Comparison of ENCODE assay signal across 8 cellular contexts in the genomic region with DNA sequence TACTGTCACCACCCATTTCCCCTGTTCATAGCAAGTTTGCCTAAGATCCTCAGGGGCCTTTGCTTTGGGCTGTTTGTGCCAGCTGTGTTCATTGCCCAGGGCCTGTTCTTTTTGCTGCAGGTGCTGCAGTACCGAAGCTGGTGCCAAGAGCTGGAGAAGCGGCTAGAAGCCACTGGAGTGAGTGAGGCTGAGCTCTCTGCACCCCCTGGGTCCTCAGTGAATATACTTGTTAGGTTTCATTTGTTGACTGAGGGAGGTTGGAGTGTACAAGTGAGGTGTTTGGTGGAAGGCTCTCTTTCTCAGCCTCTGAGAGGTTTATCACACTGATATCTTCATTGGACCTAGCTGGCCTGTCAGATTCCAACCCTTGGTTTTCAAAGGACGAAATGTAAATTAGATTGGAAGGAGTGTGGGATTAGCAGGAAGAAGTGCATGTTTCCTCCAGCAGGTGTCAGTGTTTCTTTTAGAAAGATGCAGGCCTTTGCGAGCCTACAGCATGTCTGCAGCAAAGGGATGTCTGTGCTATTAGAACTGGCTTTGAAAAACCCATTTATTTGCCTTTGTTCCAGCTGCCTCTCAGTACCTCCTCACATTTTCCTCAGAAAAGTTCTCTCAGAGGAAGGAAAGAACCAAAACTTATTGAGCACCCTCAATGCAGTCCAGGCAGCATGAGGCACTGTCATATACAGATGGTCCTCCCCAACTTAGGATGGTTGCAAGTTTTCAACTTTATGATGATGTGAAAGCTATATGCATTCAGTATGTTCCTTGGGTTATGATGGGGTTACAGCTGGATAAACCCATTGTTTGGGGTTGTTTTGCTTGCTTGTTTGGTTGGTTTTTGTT. TPM values are rescaled to one million over a fixed set of nuclear protein-coding genes. Genes with fewer than 3 reads are reported as not detected.
A peak's percentile ranks its signal among the peaks of the same experiment; 100 is the strongest.
DNase-seq lines count a peak whose midpoint lies in the region; ATAC-seq and TF ChIP-seq lines count a peak whose summit lies in the region.

No MANE protein-coding gene starts in this region.

- no peak overlapping the region for H3K4me3 Mint-ChIP-seq in H9

- H2BK15ac ChIP-seq in H9 (ENCODE audit: low read depth, low read length), result no peak overlapping the region

- H3K79me2 ChIP-seq in H9 (ENCODE audit: insufficient read depth, low read length), result no peaks in the 10 kb centered on the region

- H3T11ph ChIP-seq in H9 (ENCODE audit: low read length), result no peak overlapping the region

- DNase-seq in BE2C (peak; percentile 71), H9 (peak; percentile 66), NCI-H345 treated with DMSO at 0.1 percent for 48 hours (lab: John Stamatoyannopoulos, UW; ENCODE audit: unreplicated experiment) (peak; percentile 78), dermis microvascular lymphatic vessel endothelial cell (ENCODE audit: low read depth in 2 of 2) (peak; percentile 67 to 83), lower lobe of right lung (no peak), GOT3 (lab: John Stamatoyannopoulos, UW) (no peak)
- peak; percentile 40 for DNase-seq in activated CD4-positive, CD25-positive, alpha-beta regulatory T cell treated with anti-CD3 and anti-CD28 coated beads, Interleukin-2, amount 50 U/mL, for 72 hours
- DNase-seq in stimulated activated CD8-positive, alpha-beta memory T cell treated with anti-CD3 and anti-CD28 coated beads, Interleukin-7, amount 100 ng/mL, for 24 hours (ENCODE audit: low read depth), result peak; percentile 6

- H3K9me3 ChIP-seq in BE2C (no peaks in the 10 kb centered on the region), H9 (ENCODE audit: control insufficient read depth, low read depth, low read length) (no peaks in the 10 kb centered on the region), lower lobe of right lung (no peaks in the 10 kb centered on the region)

- H4K5ac ChIP-seq in H9 (ENCODE audit: insufficient read length, low read depth, low read length), result no peak overlapping the region

- peaks cover 6 to 8% of the 10 kb centered on the region in 2 experiments; a peak in 1 of 4 replicates for H3K4me1 Mint-ChIP-seq in H9

- no peak overlapping the region for H2BK20ac ChIP-seq in H9 (ENCODE audit: low read depth, low read length, poor library complexity, severe bottlenecking)

- H3K4me3 ChIP-seq in BE2C (ENCODE audit: low read depth, low read length), result no peak overlapping the region
- no peak overlapping the region for H3K4me3 ChIP-seq in lower lobe of right lung

- no peak overlapping the region for H2BK5ac ChIP-seq in H9 (ENCODE audit: insufficient read length, low read length)

- H3K27me3 ChIP-seq in BE2C, result no peaks in the 10 kb centered on the region
- no peaks in the 10 kb centered on the region for H3K27me3 ChIP-seq in H9 (ENCODE audit: insufficient read depth, low read length)
- no peaks in the 10 kb centered on the region for H3K27me3 ChIP-seq in lower lobe of right lung (ENCODE audit: low read depth)

- H3K27ac ChIP-seq in H9 (ENCODE audit: insufficient read length, low read depth, low read length), result no peak overlapping the region
- H3K27ac ChIP-seq in lower lobe of right lung, result no peak overlapping the region

- H3K23me2 ChIP-seq in H9 (ENCODE audit: insufficient read length, low read depth, low read length, poor library complexity, severe bottlenecking), result no peaks in the 10 kb centered on the region

- H2AK5ac ChIP-seq in H9 (ENCODE audit: insufficient read length, low read length), result no peak overlapping the region

- H4K20me1 ChIP-seq in H9 (ENCODE audit: control insufficient read depth, insufficient read depth, insufficient read length), result no peaks in the 10 kb centered on the region

- TF ChIP-seq CTCF in BE2C (IDR thresholded peaks at IDR 0.05; ENCODE audit: low read depth, low read length) (peak; percentile 86), H9 (conservative IDR thresholded peaks at IDR 0.05) (peak; percentile 87), lower lobe of right lung (IDR thresholded peaks at IDR 0.05) (peak; percentile 77)

- peak; percentile 70 to 82 for ATAC-seq in lower lobe of right lung

- H3K56ac ChIP-seq in H9 (ENCODE audit: insufficient read length, low read depth, low read length), result no peak overlapping the region

- peaks cover 9% of the 10 kb centered on the region for H3K4me1 ChIP-seq in BE2C
- H3K4me1 ChIP-seq in H9 (ENCODE audit: insufficient read depth, low read length), result no peaks in the 10 kb centered on the region
- H3K4me1 ChIP-seq in lower lobe of right lung, result no peaks in the 10 kb centered on the region

- no peak overlapping the region for H3K23ac ChIP-seq in H9 (ENCODE audit: insufficient read length, low read depth, low read length)

- no peaks in the 10 kb centered on the region for H3K27me3 Mint-ChIP-seq in H9 (ENCODE audit: low read depth)

- no peak overlapping the region for H3K14ac ChIP-seq in H9 (ENCODE audit: insufficient read depth, low read length)

- no CpG with 5 or more reads among the region's 4 CpGs for WGBS in H9 (ENCODE audit: extremely low coverage, insufficient read length, low lambda C conversion rate)

- H3K4ac ChIP-seq in H9 (ENCODE audit: low read depth, low read length), result no peak overlapping the region

- H3K18ac ChIP-seq in H9 (ENCODE audit: insufficient read length, low read depth, low read length), result no peak overlapping the region

- H2BK120ac ChIP-seq in H9 (ENCODE audit: low read depth, low read length, poor library complexity, severe bottlenecking), result no peak overlapping the region

- H3K9ac ChIP-seq in H9 (ENCODE audit: extremely low read depth, insufficient read length, low read length), result no peak overlapping the region

- H3K79me1 ChIP-seq in H9 (ENCODE audit: insufficient read depth, low read depth, low read length, poor library complexity, severe bottlenecking), result no peaks in the 10 kb centered on the region

- no peak overlapping the region for H4K91ac ChIP-seq in H9 (ENCODE audit: insufficient read length, low read depth, low read length)

- H4K8ac ChIP-seq in H9 (replicated peaks; ENCODE audit: insufficient read length, low read depth, low read length), result no peak overlapping the region

- peaks cover 40% of the 10 kb centered on the region for H3K36me3 ChIP-seq in BE2C
- H3K36me3 ChIP-seq in lower lobe of right lung, result peaks cover 71% of the 10 kb centered on the region

- H3K4me2 ChIP-seq in H9 (ENCODE audit: insufficient read depth, insufficient read length, low read length), result no peak overlapping the region

- H3K36me3 Mint-ChIP-seq in H9 (ENCODE audit: insufficient read depth in 1 of 3, low read depth in 3 of 3), result peaks cover 11 to 67% (median 54%) of the 10 kb centered on the region in 3 experiments; a peak in 6 of 7 replicates

- intact Hi-C loops in lower lobe of right lung (cut with DNase I), result no loop called here

- H3K9me3 Mint-ChIP-seq in H9, result no peaks in the 10 kb centered on the region

- no peak overlapping the region for H2AFZ ChIP-seq in H9 (ENCODE audit: low read length)

- no peak overlapping the region for H2BK12ac ChIP-seq in H9 (ENCODE audit: insufficient read length, low read depth, low read length)

- no peak overlapping the region; a peak in 1 of 7 replicates for H3K27ac Mint-ChIP-seq in H9

RNA-seq across cellular contexts. Expression of gene CEP250, which starts 8.3 kb away (rescaled TPM):
- 25.7 TPM for polyA plus RNA-seq in BE2C (2012; ENCODE audit: insufficient read depth, insufficient read length, low read depth)
- total RNA-seq in H9 (2021) (29.8 and 33.9 TPM in 2 replicates), dermis microvascular lymphatic vessel endothelial cell (6.7 and 7.3 TPM in 2 replicates), lower lobe of right lung (30.7 TPM)

RNA-seq across cellular contexts. Expression of gene GDF5, which starts 25.6 kb away (rescaled TPM):
- not detected for polyA plus RNA-seq in BE2C (2012; ENCODE audit: insufficient read depth, insufficient read length, low read depth)
- total RNA-seq in H9 (2021), result not detected in 2 replicates
- not detected in 2 replicates for total RNA-seq in dermis microvascular lymphatic vessel endothelial cell
- 0.86 TPM for total RNA-seq in lower lobe of right lung

RNA-seq across cellular contexts. Expression of gene UQCC1, which starts 51.9 kb away (rescaled TPM):
- polyA plus RNA-seq in BE2C (2012; ENCODE audit: insufficient read depth, insufficient read length, low read depth), result 90.3 TPM
- 43.4 and 56.5 TPM in 2 replicates for total RNA-seq in H9 (2021)
- total RNA-seq in dermis microvascular lymphatic vessel endothelial cell, result 20.8 and 21.6 TPM in 2 replicates
- total RNA-seq in lower lobe of right lung, result 52.3 TPM

Comparison
In these comparisons a context has a peak if more than half of its experiments do, and no peak if none do; other contexts are left out.
1. DNase-seq: peak in BE2C (single experiment), H9 (single experiment), NCI-H345 treated with DMSO at 0.1 percent for 48 hours (single experiment), activated CD4-positive, CD25-positive, alpha-beta regulatory T cell treated with anti-CD3 and anti-CD28 coated beads, Interleukin-2, amount 50 U/mL, for 72 hours (single experiment), dermis microvascular lymphatic vessel endothelial cell (2 of 2) and stimulated activated CD8-positive, alpha-beta memory T cell treated with anti-CD3 and anti-CD28 coated beads, Interleukin-7, amount 100 ng/mL, for 24 hours (single experiment); none in lower lobe of right lung (single experiment) and GOT3 (single experiment).
2. Peak in every context shown above with its lines, with median percentiles within 50 percentile points of each other: CTCF ChIP-seq.